26 cellular contexts compared by ENCODE assay signal in the genomic region with DNA sequence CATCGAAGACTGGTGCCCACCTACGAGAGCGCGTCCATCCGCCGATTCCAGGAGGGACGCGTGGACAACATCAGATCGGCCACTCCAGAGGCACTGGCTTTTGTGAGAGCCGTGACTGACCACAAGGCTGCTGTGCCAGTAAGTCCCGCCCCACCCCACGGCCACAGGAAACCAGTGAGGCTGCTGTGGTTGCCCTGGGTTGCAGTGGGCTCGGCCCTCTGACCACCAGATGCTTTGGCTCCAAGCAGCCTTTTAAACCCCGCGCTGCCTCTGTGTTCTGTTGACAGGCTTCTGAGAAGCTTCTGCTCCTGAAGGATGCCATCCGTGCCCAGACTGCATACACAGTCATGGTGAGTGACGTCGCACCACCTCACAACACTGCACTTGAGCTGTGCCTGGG. TPM values are rescaled to one million over a fixed set of nuclear protein-coding genes. Genes with fewer than 3 reads are reported as not detected.
DNase-seq lines count a peak whose midpoint lies in the region; ATAC-seq and TF ChIP-seq lines count a peak whose summit lies in the region.
"Had no signal": no experiment of that assay in that cellular context is flagged by ENCODE, and none has a peak within 500 bp of the region (broad histone marks: within the 10 kb centered on the region; RNA-seq: fewer than 3 reads in every experiment).

No MANE protein-coding gene starts in this region.

- CTCF ChIA-PET in T-cell (lab: Charles Lee) = no interaction called here

- peak; percentile 18 for DNase-seq in H7
- peak; percentile 5 for DNase-seq in RPMI7951 (ENCODE audit: low read depth)
- peak; percentile 6 to 15 (median 12) for DNase-seq in immature natural killer cell
- peak; percentile 17 for DNase-seq in stomach
- DNase-seq in endothelial cell (ENCODE audit: low spot score) = no peak
- DNase-seq in T-cell = no peak
- DNase-seq: BE2C; CD4-positive, alpha-beta memory T cell; DMS153; HCEC 1CT; KG1; NCI-H1105 treated with DMSO at 0.1 percent for 48 hours; NCI-H1694; NCI-H2081; NCI-H2171 treated with DMSO at 0.1 percent for 48 hours; NCI-H524 treated with DMSO at 0.1 percent for 48 hours; NCI-H82; SJCRH30 had no signal

- H3K4me1 Mint-ChIP-seq in immature natural killer cell (no peaks in the 10 kb centered on the region), endothelial cell (ENCODE audit: unreplicated experiment) (peaks cover 19% of the 10 kb centered on the region), T-cell (peaks cover under 1 to 4% (median 2%) of the 10 kb centered on the region in 3 donors)
- H3K4me1 Mint-ChIP-seq: GM23338 had no signal

- intact Hi-C loops in stomach (cut with DNase I; ENCODE audit: low total_unique reads) = no loop called here

- H3K9me3 ChIP-seq in stomach = peaks cover 0 to 22% (median 16%) of the 10 kb centered on the region in 4 donors
- H3K9me3 ChIP-seq: BE2C, SJCRH30 had no signal

- no peak overlapping the region for H3K4me3 ChIP-seq in H7 (ENCODE audit: insufficient read depth, low read depth, low read length)
- no peak overlapping the region for H3K4me3 ChIP-seq in stomach
- H3K4me3 ChIP-seq: GM23338, Peyer's patch, SJCRH30 had no signal

- peaks cover 0 to 14% (median 9%) of the 10 kb centered on the region in 6 donors for H3K9me3 Mint-ChIP-seq in immature natural killer cell
- H3K9me3 Mint-ChIP-seq in endothelial cell (ENCODE audit: unreplicated experiment) = no peaks in the 10 kb centered on the region
- peaks cover 13 to 17% (median 16%) of the 10 kb centered on the region in 3 donors for H3K9me3 Mint-ChIP-seq in T-cell

- whole genome bisulfite sequencing in stomach, 5 donors = 81 to 87% (median 85%) methylated on average over 18 of the region's 18 CpGs

- POLR2A ChIA-PET in T-cell (lab: Charles Lee) = no interaction called here

- H3K4me1 ChIP-seq in stomach = no peaks in the 10 kb centered on the region
- H3K4me1 ChIP-seq: BE2C, SJCRH30 had no signal

- no peak for TF ChIP-seq EP300 in stomach (IDR thresholded peaks at IDR 0.05)

- H3K4me3 Mint-ChIP-seq in immature natural killer cell (no peak overlapping the region), endothelial cell (ENCODE audit: unreplicated experiment) (no peak overlapping the region), T-cell (no peak overlapping the region)
- H3K4me3 Mint-ChIP-seq: CD4-positive, alpha-beta memory T cell; GM23338 had no signal

- H3K36me3 ChIP-seq in H7 (replicated peaks; ENCODE audit: control insufficient read depth, insufficient read depth, low read length) (no peaks in the 10 kb centered on the region), stomach (no peaks in the 10 kb centered on the region)
- H3K36me3 ChIP-seq: BE2C, Peyer's patch, SJCRH30 had no signal

- H3K27ac Mint-ChIP-seq in immature natural killer cell (no peak overlapping the region), endothelial cell (ENCODE audit: unreplicated experiment) (no peak overlapping the region), T-cell (no peak overlapping the region)
- H3K27ac Mint-ChIP-seq: CD4-positive, alpha-beta memory T cell; GM23338 had no signal

- ATAC-seq in T-cell (replicated peaks in 1 of 4) (no peak), GM21381 (IDR thresholded peaks at IDR 0.05; ENCODE audit: unreplicated experiment) (no peak)

- H3K27me3 Mint-ChIP-seq in immature natural killer cell (ENCODE audit: low read depth in 3 of 3) (peaks cover 3 to 11% (median 9%) of the 10 kb centered on the region in 3 donors), endothelial cell (ENCODE audit: unreplicated experiment) (peaks cover 5% of the 10 kb centered on the region), T-cell (peaks cover 12 to 14% of the 10 kb centered on the region in 2 donors)

- no peak overlapping the region for H3K27ac ChIP-seq in stomach
- H3K27ac ChIP-seq: HL-60, Peyer's patch, SJCRH30 had no signal

- H3K36me3 Mint-ChIP-seq in immature natural killer cell = peaks cover 0 to 7% (median 0%) of the 10 kb centered on the region in 3 donors
- peaks cover 3% of the 10 kb centered on the region for H3K36me3 Mint-ChIP-seq in endothelial cell (ENCODE audit: low read depth, unreplicated experiment)
- H3K36me3 Mint-ChIP-seq in T-cell = no peaks in the 10 kb centered on the region
- H3K36me3 Mint-ChIP-seq: CD4-positive, alpha-beta memory T cell had no signal

- no peak for TF ChIP-seq CTCF in stomach (IDR thresholded peaks at IDR 0.05)
- no peak for TF ChIP-seq CTCF in endothelial cell (IDR thresholded peaks at IDR 0.05; ENCODE audit: unreplicated experiment)

- H3K27me3 ChIP-seq in H7 (ENCODE audit: control insufficient read depth, insufficient read depth, low read length) (no peaks in the 10 kb centered on the region; the same call in 1 of the 2 replicates), stomach (peaks cover 0 to 59% (median 0%) of the 10 kb centered on the region in 3 donors)
- H3K27me3 ChIP-seq: BE2C, Peyer's patch, SJCRH30 had no signal

- no peak for TF ChIP-seq POLR2A in stomach (IDR thresholded peaks at IDR 0.05)

RNA-seq across cellular contexts. Expression of a gene that starts 24.4 kb away (rescaled TPM):
- total RNA-seq in H7 (2014; rRNA removed; shearing (Covaris generic)) = not detected in 2 replicates
- total RNA-seq in RPMI7951 (2014; rRNA removed; shearing (Covaris generic)) = not detected in 2 replicates
- polyA plus RNA-seq in immature natural killer cell = not detected
- not detected for total RNA-seq in stomach
- polyA plus RNA-seq in stomach = not detected
- not detected for total RNA-seq in endothelial cell (ENCODE audit: unreplicated experiment)
- total RNA-seq in T-cell = not detected
- total RNA-seq: A673; CD4-positive, alpha-beta memory T cell; G401; GM23338; HT-29; OCI-LY7; Peyer's patch; SJCRH30 had no signal
- polyA plus RNA-seq: CD4-positive, alpha-beta memory T cell; GM23338 had no signal

RNA-seq across cellular contexts. Expression of a gene that starts 41.3 kb away (rescaled TPM):
- not detected in 2 replicates for total RNA-seq in H7 (2014; rRNA removed; shearing (Covaris generic))
- not detected in 2 replicates for total RNA-seq in RPMI7951 (2014; rRNA removed; shearing (Covaris generic))
- polyA plus RNA-seq in immature natural killer cell = not detected
- total RNA-seq in stomach = 1 to 10 TPM in 1 of 5 donors, not detected in 4; 8.7 TPM
- not detected for polyA plus RNA-seq in stomach
- 0.23 TPM for total RNA-seq in endothelial cell (ENCODE audit: unreplicated experiment)
- total RNA-seq in T-cell = not detected
- total RNA-seq: CD4-positive, alpha-beta memory T cell; G401; GM23338; HT-29; OCI-LY7; SJCRH30 had no signal
- polyA plus RNA-seq: CD4-positive, alpha-beta memory T cell; GM23338 had no signal

RNA-seq across cellular contexts. Expression of a gene that starts 45.0 kb away (rescaled TPM):
- not detected in 2 replicates for total RNA-seq in H7 (2014; rRNA removed; shearing (Covaris generic))
- total RNA-seq in RPMI7951 (2014; rRNA removed; shearing (Covaris generic)) = not detected in 2 replicates
- not detected for polyA plus RNA-seq in immature natural killer cell
- under 1 TPM in 1 of 5 donors, not detected in 4; 0.73 TPM for total RNA-seq in stomach
- under 1 TPM in 1 of 3 donors, not detected in 2; 0.20 TPM for polyA plus RNA-seq in stomach
- 0.72 TPM for total RNA-seq in endothelial cell (ENCODE audit: unreplicated experiment)
- not detected for total RNA-seq in T-cell
- total RNA-seq: CD4-positive, alpha-beta memory T cell; G401; GM23338; HT-29; OCI-LY7; SJCRH30 had no signal
- polyA plus RNA-seq: CD4-positive, alpha-beta memory T cell had no signal

Comparison
In these comparisons a context has a peak if more than half of its experiments do, and no peak if none do; other contexts are left out.
1. DNase-seq: peak in H7 (single experiment), RPMI7951 (single experiment), immature natural killer cell (3 of 3) and stomach (single experiment); none in endothelial cell (single experiment) and T-cell (0 of 34).